Comparison of ENCODE assay signal across 9 cellular contexts in genomic region chr6:140193269-140193668, GRCh38.
"Had no signal": no experiment of that assay in that cellular context is flagged by ENCODE, and none has a peak within 500 bp of the region (broad histone marks: within the 10 kb centered on the region; RNA-seq: fewer than 3 reads in every experiment).

No MANE protein-coding gene starts in this region.

- DNase-seq: activated CD4-positive, alpha-beta T cell treated with anti-CD3 and anti-CD28 coated beads, Interleukin-2, amount 50 U/mL, for 48 hours; activated CD4-positive, CD25-positive, alpha-beta regulatory T cell treated with anti-CD3 and anti-CD28 coated beads, Interleukin-2, amount 50 U/mL, for 72 hours; activated naive CD4-positive, alpha-beta T cell treated with anti-CD3 and anti-CD28 coated beads for 36 hours; activated naive CD8-positive, alpha-beta T cell treated with anti-CD3 and anti-CD28 coated beads, Interleukin-2, amount 50 U/mL, for 24 hours; mammary epithelial cell; mucosa of descending colon; pancreas; sigmoid colon; spleen had no signal

- H3K36me3 ChIP-seq: pancreas, sigmoid colon, spleen had no signal

- H3K4me1 ChIP-seq: pancreas, sigmoid colon, spleen had no signal

- H3K27me3 ChIP-seq: pancreas, sigmoid colon, spleen had no signal

- H3K27ac ChIP-seq: pancreas, sigmoid colon, spleen had no signal

- H3K4me3 ChIP-seq: mucosa of descending colon, pancreas, sigmoid colon, spleen had no signal
